In genomic region chr5:118857700-118858099, GRCh38 we compare ENCODE assay signal across 16 cellular contexts.
DNase-seq lines count a peak whose midpoint lies in the region; ATAC-seq, FAIRE-seq and TF ChIP-seq lines count a peak whose summit lies in the region.
"Had no signal": no experiment of that assay in that cellular context is flagged by ENCODE, and none has a peak within 500 bp of the region (broad histone marks: within the 10 kb centered on the region; RNA-seq: fewer than 3 reads in every experiment).

No MANE protein-coding gene starts in this region.

- H3K9ac ChIP-seq in MM.1S (ENCODE audit: low read length): no peak overlapping the region

- peak; percentile 45 to 50 for DNase-seq in Kasumi-1 (lab: John Stamatoyannopoulos, UW)
- peak; percentile 76 for DNase-seq in SIG-M5 treated with dmso at 0.1 percent for 504 hours (lab: John Stamatoyannopoulos, UW; ENCODE audit: unreplicated experiment)
- peak; percentile 44 for DNase-seq in epithelial cell of prostate (ENCODE audit: low read depth, low spot score)
- DNase-seq in nephron progenitor cell: no peak
- no peak for DNase-seq in D721Med (ENCODE audit: insufficient read length, low spot score)
- no peak for DNase-seq in MM.1S
- DNase-seq in A673 (ENCODE audit: low spot score): no peak
- DNase-seq: activated CD4-positive, alpha-beta T cell treated with anti-CD3 and anti-CD28 coated beads for 1 hour; activated CD8-positive, alpha-beta memory T cell treated with anti-CD3 and anti-CD28 coated beads, Interleukin-2, amount 50 U/mL, for 4 hours; activated naive CD4-positive, alpha-beta T cell treated with Interleukin-2 at 50 U/mL for 16 hours; NCI-H1436 treated with DMSO at 0.1 percent for 48 hours; stomach had no signal

- H3K9me3 Mint-ChIP-seq in nephron progenitor cell: peaks cover 3% of the 10 kb centered on the region
- H3K9me3 Mint-ChIP-seq: GM23338 had no signal

- CTCF ChIA-PET in A673 (lab: Charles Lee): no interaction called here

- H3K4me2 ChIP-seq in MM.1S (ENCODE audit: low read depth, low read length): no peak overlapping the region
- H3K4me2 ChIP-seq: GM23338 had no signal

- H2AFZ ChIP-seq in MM.1S (ENCODE audit: low read length): no peak overlapping the region
- H2AFZ ChIP-seq: GM23338 had no signal

- no peaks in the 10 kb centered on the region for H3K79me2 ChIP-seq in MM.1S (ENCODE audit: low read length)

- H3K36me3 ChIP-seq in MM.1S (replicated peaks; ENCODE audit: insufficient read depth, low read length) (no peaks in the 10 kb centered on the region), A673 (ENCODE audit: insufficient read depth, low read length, poor library complexity, severe bottlenecking) (no peaks in the 10 kb centered on the region)

- H3K36me3 Mint-ChIP-seq in nephron progenitor cell (ENCODE audit: low read depth): no peaks in the 10 kb centered on the region

- TF ChIP-seq CTCF in nephron progenitor cell (IDR thresholded peaks at IDR 0.05): no peak
- no peak for TF ChIP-seq CTCF in D721Med (IDR thresholded peaks at IDR 0.05; ENCODE audit: insufficient read depth, missing control alignments)
- no peak for TF ChIP-seq CTCF in MM.1S (IDR thresholded peaks at IDR 0.05; ENCODE audit: low read length)
- no peak for TF ChIP-seq CTCF in A673 (conservative IDR thresholded peaks at IDR 0.05; ENCODE audit: low read depth, low read length)

- H3K4me1 ChIP-seq in MM.1S (ENCODE audit: low read length): no peaks in the 10 kb centered on the region
- H3K4me1 ChIP-seq in A673 (ENCODE audit: insufficient read depth, low read length, poor library complexity, severe bottlenecking): no peaks in the 10 kb centered on the region
- H3K4me1 ChIP-seq: stomach had no signal

- H3K9me2 ChIP-seq in MM.1S (replicated peaks; ENCODE audit: insufficient read depth, low read length): no peaks in the 10 kb centered on the region

- H3K27ac ChIP-seq in epithelial cell of prostate (peak overlapping the region; percentile 11), MM.1S (ENCODE audit: low read length) (no peak overlapping the region), A673 (ENCODE audit: low read depth, low read length, poor library complexity, severe bottlenecking) (no peak overlapping the region)
- H3K27ac ChIP-seq: stomach had no signal

- FAIRE-seq in D721Med (lab: Jason Lieb, UNC): no peak
- FAIRE-seq: HepG2, islet of Langerhans had no signal

- H3K4me1 Mint-ChIP-seq in nephron progenitor cell: no peaks in the 10 kb centered on the region
- H3K4me1 Mint-ChIP-seq: GM23338 had no signal

- no peaks in the 10 kb centered on the region for H3K27me3 Mint-ChIP-seq in nephron progenitor cell (ENCODE audit: low read depth, poor library complexity)

- no peak overlapping the region for H3K4me3 Mint-ChIP-seq in nephron progenitor cell
- H3K4me3 Mint-ChIP-seq: GM23338 had no signal

- POLR2A ChIA-PET in A673 (lab: Charles Lee; ENCODE audit: low non-redundant PET): no interaction called here

- intact Hi-C loops in A673 (cut with micrococcal nuclease; ENCODE audit: unreplicated experiment): no loop called here

- BruUV-seq in A673 (replicated peaks; lab: Mats Ljungman, UMichigan): no TSS peak

- no peak for ATAC-seq in GM19455 (IDR thresholded peaks at IDR 0.05; ENCODE audit: unreplicated experiment)
- ATAC-seq: GM23338, HepG2 had no signal

- no peaks in the 10 kb centered on the region for H3F3A ChIP-seq in MM.1S (ENCODE audit: insufficient read depth, low read length)

- H4K20me1 ChIP-seq in MM.1S (ENCODE audit: insufficient read depth, low read length): no peaks in the 10 kb centered on the region

- no peak overlapping the region for H3K4me3 ChIP-seq in MM.1S (ENCODE audit: low read length)
- no peak overlapping the region for H3K4me3 ChIP-seq in A673 (ENCODE audit: low read depth, low read length, poor library complexity, severe bottlenecking)
- H3K4me3 ChIP-seq: GM23338, stomach had no signal

- peak overlapping the region; percentile 54 for H3K27ac Mint-ChIP-seq in nephron progenitor cell
- H3K27ac Mint-ChIP-seq: GM23338 had no signal

- H3K27me3 ChIP-seq in MM.1S (replicated peaks; ENCODE audit: insufficient read depth, low read length) (no peaks in the 10 kb centered on the region), A673 (replicated peaks; ENCODE audit: insufficient read depth, low read depth, low read length, poor library complexity) (no peaks in the 10 kb centered on the region)
- H3K27me3 ChIP-seq: stomach had no signal

- H3K9me3 ChIP-seq in MM.1S (replicated peaks; ENCODE audit: insufficient read depth, low read length) (no peaks in the 10 kb centered on the region), A673 (ENCODE audit: low read depth, low read length, poor library complexity, severe bottlenecking) (no peaks in the 10 kb centered on the region)

Comparison
In these comparisons a context has a peak if more than half of its experiments do, and no peak if none do; other contexts are left out.
1. DNase-seq: peak in Kasumi-1 (2 of 2), SIG-M5 treated with dmso at 0.1 percent for 504 hours (single experiment) and epithelial cell of prostate (single experiment); none in nephron progenitor cell (single experiment), D721Med (single experiment), MM.1S (single experiment) and A673 (single experiment).